ENCODE assay signal across 1 cellular context in the genomic region with DNA sequence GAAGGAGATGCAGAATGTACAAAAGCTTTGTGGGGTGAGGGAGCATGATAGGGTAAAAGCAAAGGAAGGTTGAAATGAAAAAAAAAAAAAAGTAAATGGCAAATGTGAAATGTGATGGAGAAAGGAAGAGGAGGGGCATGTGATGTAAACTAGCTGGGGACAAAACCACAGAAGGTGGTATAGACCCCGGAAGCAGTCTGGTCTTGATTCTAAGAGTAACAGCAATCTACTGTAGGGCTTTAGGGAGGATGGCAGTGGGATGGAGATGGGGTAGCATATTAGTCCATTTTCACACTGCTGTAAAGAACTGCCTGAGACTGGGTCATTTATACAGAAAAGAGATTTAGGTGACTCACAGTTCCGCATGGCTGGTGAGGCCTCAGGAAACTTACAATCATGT.
TF ChIP-seq lines count a peak whose summit lies in the region.

No MANE protein-coding gene starts in this region.

TF ChIP-seq in SK-N-SH, 30 proteins besides CTCF, POLR2A, EP300 and RAD21 (continued from another document):
- TF ChIP-seq, protein P1, sequence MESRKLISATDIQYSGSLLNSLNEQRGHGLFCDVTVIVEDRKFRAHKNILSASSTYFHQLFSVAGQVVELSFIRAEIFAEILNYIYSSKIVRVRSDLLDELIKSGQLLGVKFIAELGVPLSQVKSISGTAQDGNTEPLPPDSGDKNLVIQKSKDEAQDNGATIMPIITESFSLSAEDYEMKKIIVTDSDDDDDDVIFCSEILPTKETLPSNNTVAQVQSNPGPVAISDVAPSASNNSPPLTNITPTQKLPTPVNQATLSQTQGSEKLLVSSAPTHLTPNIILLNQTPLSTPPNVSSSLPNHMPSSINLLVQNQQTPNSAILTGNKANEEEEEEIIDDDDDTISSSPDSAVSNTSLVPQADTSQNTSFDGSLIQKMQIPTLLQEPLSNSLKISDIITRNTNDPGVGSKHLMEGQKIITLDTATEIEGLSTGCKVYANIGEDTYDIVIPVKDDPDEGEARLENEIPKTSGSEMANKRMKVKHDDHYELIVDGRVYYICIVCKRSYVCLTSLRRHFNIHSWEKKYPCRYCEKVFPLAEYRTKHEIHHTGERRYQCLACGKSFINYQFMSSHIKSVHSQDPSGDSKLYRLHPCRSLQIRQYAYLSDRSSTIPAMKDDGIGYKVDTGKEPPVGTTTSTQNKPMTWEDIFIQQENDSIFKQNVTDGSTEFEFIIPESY (IDR thresholded peaks at IDR 0.05; ENCODE audit: borderline replicate concordance, low read depth), result no peak
- TF ChIP-seq FOXJ3 (CRISPR knock-in tag; IDR thresholded peaks at IDR 0.05) (no peak), POLR2AphosphoS5 (IDR thresholded peaks at IDR 0.05; ENCODE audit: low read depth, low read length) (no peak)
